Comparison of ENCODE assay signal across 35 cellular contexts in the genomic region with DNA sequence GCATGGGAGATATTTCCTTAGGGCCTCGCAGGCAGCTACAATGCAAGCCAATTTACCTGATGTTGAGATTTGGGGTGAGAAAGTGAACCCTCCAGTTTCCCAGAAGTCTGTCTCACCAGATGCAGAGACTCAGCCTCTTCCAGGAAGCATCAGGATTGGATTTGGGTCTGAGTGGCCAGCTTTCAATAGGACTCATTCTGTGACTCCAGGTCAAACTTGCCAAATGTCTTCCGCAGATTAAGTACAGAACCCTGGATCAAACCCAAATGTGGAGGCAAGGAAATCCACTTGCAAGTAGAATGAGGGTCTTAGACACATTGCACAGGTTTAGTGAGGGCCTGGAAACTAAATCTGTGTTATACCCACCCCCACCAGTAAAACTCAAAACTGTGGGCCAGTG.
"Had no signal": no experiment of that assay in that cellular context is flagged by ENCODE, and none has a peak within 500 bp of the region (broad histone marks: within the 10 kb centered on the region; RNA-seq: fewer than 3 reads in every experiment).

No MANE protein-coding gene starts in this region.

- H3K4me1 Mint-ChIP-seq: activated B cell treated with CpG ODN at 0.5 μM for 24 hours; activated CD4-positive, alpha-beta T cell treated with anti-CD3 and anti-CD28 coated beads, Interleukin-2, amount 10 ng/mL, durations not matched to agents 24 days and 14 days; activated T-helper 17 cell treated with anti-CD3 and anti-CD28 coated beads, Interleukin-2, amount 50 U/mL, for 72 hours had no signal

- H3K4me3 Mint-ChIP-seq: activated B cell treated with CpG ODN at 0.5 μM for 24 hours; activated CD4-positive, alpha-beta memory T cell treated with anti-CD3 and anti-CD28 coated beads for 36 hours; activated CD4-positive, alpha-beta T cell treated with anti-CD3 and anti-CD28 coated beads, Interleukin-2, amount 10 ng/mL, durations not matched to agents 24 days and 14 days; activated CD8-positive, alpha-beta T cell treated with anti-CD3 and anti-CD28 coated beads for 36 hours; activated naive CD4-positive, alpha-beta T cell treated with anti-CD3 and anti-CD28 coated beads for 36 hours; activated naive CD8-positive, alpha-beta T cell treated with anti-CD3 and anti-CD28 coated beads for 36 hours; activated T-cell treated with anti-CD3 and anti-CD28 coated beads, Interleukin-2, amount 50 U/mL, for 4 hours; activated T-cell treated with anti-CD3 and anti-CD28 coated beads, Interleukin-2, amount 50 U/mL, for 72 hours; activated T-helper 1 cell treated with anti-CD3 and anti-CD28 coated beads, Interleukin-12 subunit alpha, Interleukin-12 subunit beta, Interleukin-2, Interleukin-4 antibody, amounts not matched to agents 30 ng/mL and 10 ng/mL and 1 ng/mL, durations not matched to agents 14 hours and 24 hours and 36 hours; activated T-helper 17 cell treated with anti-CD3 and anti-CD28 coated beads, Interleukin-2, amount 50 U/mL, for 72 hours; T-helper 1 cell treated with Interleukin-12 subunit alpha and Interleukin-12 subunit beta and Interleukin-4 antibody, amounts not matched to agents 30 μg/mL and 1 μg/mL, for 36 hours; T-helper 2 cell treated with Interferon-gamma antibody and Interleukin-4, amounts not matched to agents 5 μg/mL and 100 μg/mL, for 36 hours had no signal

- H3K27me3 ChIP-seq: adrenal gland, body of pancreas, brain microvascular endothelial cell, breast epithelium had no signal

- H3K27ac Mint-ChIP-seq: activated B cell treated with CpG ODN at 0.5 μM for 24 hours; activated CD4-positive, alpha-beta memory T cell treated with anti-CD3 and anti-CD28 coated beads for 36 hours; activated CD4-positive, alpha-beta T cell treated with anti-CD3 and anti-CD28 coated beads, Interleukin-2, amount 10 ng/mL, durations not matched to agents 24 days and 14 days; activated CD8-positive, alpha-beta T cell treated with anti-CD3 and anti-CD28 coated beads for 36 hours; activated naive CD4-positive, alpha-beta T cell treated with anti-CD3 and anti-CD28 coated beads for 36 hours; activated naive CD4-positive, alpha-beta T cell treated with anti-CD3 and anti-CD28 coated beads, Interleukin-2, amount 50 U/mL, for 72 hours; activated naive CD8-positive, alpha-beta T cell treated with anti-CD3 and anti-CD28 coated beads for 36 hours; activated T-cell treated with anti-CD3 and anti-CD28 coated beads, Interleukin-2, amount 50 U/mL, for 72 hours; activated T-helper 1 cell treated with anti-CD3 and anti-CD28 coated beads, Interleukin-12 subunit alpha, Interleukin-12 subunit beta, Interleukin-2, Interleukin-4 antibody, amounts not matched to agents 30 ng/mL and 10 ng/mL and 1 ng/mL, durations not matched to agents 14 hours and 24 hours and 36 hours; activated T-helper 17 cell treated with anti-CD3 and anti-CD28 coated beads, Interleukin-2, amount 50 U/mL, for 72 hours; T-helper 1 cell treated with Interleukin-12 subunit alpha and Interleukin-12 subunit beta and Interleukin-4 antibody, amounts not matched to agents 30 μg/mL and 1 μg/mL, for 36 hours; T-helper 2 cell treated with Interferon-gamma antibody and Interleukin-4, amounts not matched to agents 5 μg/mL and 100 μg/mL, for 36 hours had no signal

- H3K9me3 ChIP-seq: adrenal gland, body of pancreas, breast epithelium had no signal

- DNase-seq: activated B cell treated with CpG ODN at 0.5 μM for 24 hours; activated CD4-positive, alpha-beta memory T cell treated with anti-CD3 and anti-CD28 coated beads for 36 hours; activated CD4-positive, alpha-beta T cell treated with anti-CD3 and anti-CD28 coated beads for 4 hours; activated CD4-positive, alpha-beta T cell treated with anti-CD3 and anti-CD28 coated beads, Interleukin-2, amount 10 ng/mL, durations not matched to agents 24 days and 14 days; activated CD4-positive, alpha-beta T cell treated with anti-CD3 and anti-CD28 coated beads, Interleukin-2, amount 50 U/mL, for 1 hour; activated CD4-positive, alpha-beta T cell treated with anti-CD3 and anti-CD28 coated beads, Interleukin-2, amount 50 U/mL, for 4 hours; activated CD4-positive, CD25-positive, alpha-beta regulatory T cell treated with anti-CD3 and anti-CD28 coated beads, Interleukin-2, amount 50 U/mL, for 72 hours; activated CD8-positive, alpha-beta T cell treated with anti-CD3 and anti-CD28 coated beads for 36 hours; activated effector memory CD4-positive, alpha-beta T cell treated with anti-CD3 and anti-CD28 coated beads, Interleukin-2, amount 50 U/mL, for 16 hours; activated gamma-delta T cell treated with Interleukin-2 at 50 U/mL for 16 hours; activated naive CD4-positive, alpha-beta T cell; activated naive CD4-positive, alpha-beta T cell treated with anti-CD3 and anti-CD28 coated beads for 36 hours; activated naive CD4-positive, alpha-beta T cell treated with anti-CD3 and anti-CD28 coated beads, Interleukin-2, amount 50 U/mL, for 16 hours; activated naive CD8-positive, alpha-beta T cell treated with anti-CD3 and anti-CD28 coated beads for 36 hours; activated T-cell treated with anti-CD3 and anti-CD28 coated beads for 4 hours; activated T-cell treated with anti-CD3 and anti-CD28 coated beads, Interleukin-2, amount 50 U/mL, for 1 hour; activated T-cell treated with anti-CD3 and anti-CD28 coated beads, Interleukin-2, amount 50 U/mL, for 4 hours; activated T-cell treated with anti-CD3 and anti-CD28 coated beads, Interleukin-2, amount 50 U/mL, for 72 hours; amniotic stem cell; aorta; body of pancreas; brain microvascular endothelial cell; central memory CD4-positive, alpha-beta T cell; SW 1271; T-helper 1 cell; T-helper 2 cell; T-helper 9 cell had no signal

- H3K4me3 ChIP-seq: adrenal gland, body of pancreas, breast epithelium had no signal

- H3K27me3 Mint-ChIP-seq: activated CD4-positive, alpha-beta memory T cell treated with anti-CD3 and anti-CD28 coated beads for 36 hours; activated CD4-positive, alpha-beta T cell treated with anti-CD3 and anti-CD28 coated beads, Interleukin-2, amount 10 ng/mL, durations not matched to agents 24 days and 14 days; activated CD8-positive, alpha-beta T cell treated with anti-CD3 and anti-CD28 coated beads for 36 hours; activated naive CD8-positive, alpha-beta T cell treated with anti-CD3 and anti-CD28 coated beads for 36 hours; activated T-helper 17 cell treated with anti-CD3 and anti-CD28 coated beads, Interleukin-2, amount 50 U/mL, for 72 hours had no signal

- H3K27ac ChIP-seq: adrenal gland, body of pancreas, brain microvascular endothelial cell, breast epithelium, VCaP had no signal

- ATAC-seq: activated CD8-positive, alpha-beta T cell treated with anti-CD3 and anti-CD28 coated beads for 36 hours; activated naive CD4-positive, alpha-beta T cell treated with anti-CD3 and anti-CD28 coated beads, Interleukin-2, amount 50 U/mL, for 72 hours; activated T-cell treated with anti-CD3 and anti-CD28 coated beads, Interleukin-2, amount 50 U/mL, for 4 hours; activated T-cell treated with anti-CD3 and anti-CD28 coated beads, Interleukin-2, amount 50 U/mL, for 72 hours; activated T-helper 17 cell treated with anti-CD3 and anti-CD28 coated beads, Interleukin-2, amount 50 U/mL, for 72 hours; body of pancreas had no signal

- H3K9me3 Mint-ChIP-seq: activated B cell treated with CpG ODN at 0.5 μM for 24 hours; activated CD4-positive, alpha-beta memory T cell treated with anti-CD3 and anti-CD28 coated beads for 36 hours; activated CD4-positive, alpha-beta T cell treated with anti-CD3 and anti-CD28 coated beads, Interleukin-2, amount 10 ng/mL, durations not matched to agents 24 days and 14 days; activated CD8-positive, alpha-beta T cell treated with anti-CD3 and anti-CD28 coated beads for 36 hours; activated naive CD4-positive, alpha-beta T cell treated with anti-CD3 and anti-CD28 coated beads for 36 hours; activated naive CD4-positive, alpha-beta T cell treated with anti-CD3 and anti-CD28 coated beads, Interleukin-2, amount 50 U/mL, for 72 hours; activated naive CD8-positive, alpha-beta T cell treated with anti-CD3 and anti-CD28 coated beads for 36 hours; activated T-cell treated with anti-CD3 and anti-CD28 coated beads, Interleukin-2, amount 50 U/mL, for 4 hours; activated T-cell treated with anti-CD3 and anti-CD28 coated beads, Interleukin-2, amount 50 U/mL, for 72 hours; activated T-helper 1 cell treated with anti-CD3 and anti-CD28 coated beads, Interleukin-12 subunit alpha, Interleukin-12 subunit beta, Interleukin-2, Interleukin-4 antibody, amounts not matched to agents 30 ng/mL and 10 ng/mL and 1 ng/mL, durations not matched to agents 14 hours and 24 hours and 36 hours; activated T-helper 17 cell treated with anti-CD3 and anti-CD28 coated beads, Interleukin-2, amount 50 U/mL, for 72 hours; T-helper 1 cell treated with Interleukin-12 subunit alpha and Interleukin-12 subunit beta and Interleukin-4 antibody, amounts not matched to agents 30 μg/mL and 1 μg/mL, for 36 hours; T-helper 2 cell treated with Interferon-gamma antibody and Interleukin-4, amounts not matched to agents 5 μg/mL and 100 μg/mL, for 36 hours had no signal

- H3K36me3 ChIP-seq: adrenal gland, brain microvascular endothelial cell, breast epithelium had no signal

- H3K36me3 Mint-ChIP-seq: activated CD4-positive, alpha-beta memory T cell treated with anti-CD3 and anti-CD28 coated beads for 36 hours; activated naive CD4-positive, alpha-beta T cell treated with anti-CD3 and anti-CD28 coated beads, Interleukin-2, amount 50 U/mL, for 72 hours; activated naive CD8-positive, alpha-beta T cell treated with anti-CD3 and anti-CD28 coated beads for 36 hours had no signal
